ENCODE assay signal across 13 cellular contexts in genomic region chr10:119312241-119312640, GRCh38.
"Had no signal": no experiment of that assay in that cellular context is flagged by ENCODE, and none has a peak within 500 bp of the region (broad histone marks: within the 10 kb centered on the region; RNA-seq: fewer than 3 reads in every experiment).

No MANE protein-coding gene starts in this region.

- H3K36me3 Mint-ChIP-seq: brain had no signal

- DNase-seq: activated CD4-positive, alpha-beta T cell treated with anti-CD3 and anti-CD28 coated beads for 1 hour; activated naive CD4-positive, alpha-beta T cell; activated T-cell treated with anti-CD3 and anti-CD28 coated beads, Interleukin-2, amount 50 U/mL, for 48 hours; amniotic stem cell; hypothalamus; lower lobe of right lung; occipital lobe; sigmoid colon; SJCRH30; stimulated activated CD4-positive, alpha-beta T cell treated with anti-CD3 and anti-CD28 coated beads, Interleukin-12 subunit alpha, Interleukin-12 subunit beta, amount 100 ng/mL, for 4 hours; stomach had no signal

- H3K4me3 Mint-ChIP-seq: brain had no signal

- ATAC-seq: lower lobe of right lung; naive thymus-derived CD8-positive, alpha-beta T cell had no signal

- H3K27me3 Mint-ChIP-seq: brain had no signal
